Comparison of ENCODE assay signal across 30 cellular contexts in the genomic region with DNA sequence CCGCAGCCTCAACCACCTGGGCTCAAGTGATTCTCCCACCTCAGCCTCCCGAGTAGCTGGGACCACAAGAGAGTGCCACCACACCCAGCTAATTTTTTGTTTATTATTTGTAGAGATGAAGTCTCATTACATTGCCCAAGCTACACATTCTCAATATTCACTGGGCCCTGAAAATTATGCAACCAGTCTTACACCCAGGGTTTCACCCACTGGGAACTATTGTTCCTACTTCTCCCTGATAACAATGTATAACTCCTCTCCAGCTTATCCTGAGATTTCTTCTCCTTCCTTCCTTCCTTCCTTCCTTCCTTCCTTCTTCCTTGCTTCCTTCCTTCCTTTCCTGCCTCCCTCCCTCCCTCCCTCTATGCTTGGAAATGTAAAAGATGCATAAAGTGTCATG. TPM values are rescaled to one million over a fixed set of nuclear protein-coding genes. Genes with fewer than 3 reads are reported as not detected.
"Had no signal": no experiment of that assay in that cellular context is flagged by ENCODE, and none has a peak within 500 bp of the region (broad histone marks: within the 10 kb centered on the region; RNA-seq: fewer than 3 reads in every experiment).

No MANE protein-coding gene starts in this region.

- H3K4me1 ChIP-seq: gastrocnemius medialis, left lung, lower lobe of right lung had no signal

- H3K4me3 ChIP-seq: coronary artery, dorsolateral prefrontal cortex, esophagus squamous epithelium, gastrocnemius medialis, heart right ventricle, left lung, lower lobe of right lung, mucosa of descending colon had no signal

- H3K9me3 ChIP-seq: esophagus squamous epithelium, gastrocnemius medialis, heart right ventricle, left lung, lower lobe of right lung, mucosa of descending colon had no signal

- FAIRE-seq: colon, islet of Langerhans, keratinocyte had no signal

- H3K9me3 Mint-ChIP-seq: mesothelial cell of epicardium had no signal

- DNase-seq: dermis blood vessel endothelial cell; effector CD4-positive, alpha-beta T cell; effector memory CD4-positive, alpha-beta T cell; erythroblast; esophagus squamous epithelium; foreskin fibroblast; foreskin melanocyte; gastrocnemius medialis; glutamatergic neuron; head of caudate nucleus; heart right ventricle; hippocampal formation; left cardiac atrium; left lung; left ventricle myocardium superior; lower lobe of right lung; mesenchymal stem cell; mucosa of descending colon had no signal

- H3K4me3 Mint-ChIP-seq: mesothelial cell of epicardium had no signal

- ATAC-seq: gastrocnemius medialis, heart right ventricle, left cardiac atrium, left lung, left ventricle myocardium superior, lower lobe of right lung, mucosa of descending colon had no signal

- H3K36me3 Mint-ChIP-seq: mesothelial cell of epicardium had no signal

- H3K27ac ChIP-seq: coronary artery, epithelial cell of prostate, esophagus squamous epithelium, gastrocnemius medialis, heart right ventricle, left lung, lower lobe of right lung had no signal

- H3K27me3 ChIP-seq: left lung had no signal

- H3K36me3 ChIP-seq: esophagus squamous epithelium, gastrocnemius medialis, heart right ventricle, left lung, lower lobe of right lung had no signal

- H3K27ac Mint-ChIP-seq: mesothelial cell of epicardium had no signal

RNA-seq across cellular contexts. Expression of gene VSIG8, which starts 11.1 kb away (rescaled TPM):
- total RNA-seq: dermis blood vessel endothelial cell, gastrocnemius medialis, heart right ventricle, kidney epithelial cell, left cardiac atrium, left lung, left ventricle myocardium superior, lung microvascular endothelial cell, mesenteric fat pad, mesothelial cell of epicardium, mucosa of descending colon, myocyte had no signal

RNA-seq across cellular contexts. Expression of gene CFAP45, which starts 26.4 kb away (rescaled TPM):
- total RNA-seq: gastrocnemius medialis, myocyte had no signal

RNA-seq across cellular contexts. Expression of gene SLAMF8, which starts 46.9 kb away (rescaled TPM):
- total RNA-seq: dermis blood vessel endothelial cell, glomerular endothelial cell, lung microvascular endothelial cell, mesothelial cell of epicardium had no signal
- polyA plus RNA-seq: keratinocyte had no signal
